In genomic region chr1:59317343-59317742, GRCh38 we compare ENCODE assay signal across 1 cellular context.
TF ChIP-seq lines count a peak whose summit lies in the region.

No MANE protein-coding gene starts in this region.

TF ChIP-seq in HepG2, 621 proteins besides CTCF, POLR2A, EP300 and RAD21 (continued from another document and continues in another):
- TF ChIP-seq, protein P1, sequence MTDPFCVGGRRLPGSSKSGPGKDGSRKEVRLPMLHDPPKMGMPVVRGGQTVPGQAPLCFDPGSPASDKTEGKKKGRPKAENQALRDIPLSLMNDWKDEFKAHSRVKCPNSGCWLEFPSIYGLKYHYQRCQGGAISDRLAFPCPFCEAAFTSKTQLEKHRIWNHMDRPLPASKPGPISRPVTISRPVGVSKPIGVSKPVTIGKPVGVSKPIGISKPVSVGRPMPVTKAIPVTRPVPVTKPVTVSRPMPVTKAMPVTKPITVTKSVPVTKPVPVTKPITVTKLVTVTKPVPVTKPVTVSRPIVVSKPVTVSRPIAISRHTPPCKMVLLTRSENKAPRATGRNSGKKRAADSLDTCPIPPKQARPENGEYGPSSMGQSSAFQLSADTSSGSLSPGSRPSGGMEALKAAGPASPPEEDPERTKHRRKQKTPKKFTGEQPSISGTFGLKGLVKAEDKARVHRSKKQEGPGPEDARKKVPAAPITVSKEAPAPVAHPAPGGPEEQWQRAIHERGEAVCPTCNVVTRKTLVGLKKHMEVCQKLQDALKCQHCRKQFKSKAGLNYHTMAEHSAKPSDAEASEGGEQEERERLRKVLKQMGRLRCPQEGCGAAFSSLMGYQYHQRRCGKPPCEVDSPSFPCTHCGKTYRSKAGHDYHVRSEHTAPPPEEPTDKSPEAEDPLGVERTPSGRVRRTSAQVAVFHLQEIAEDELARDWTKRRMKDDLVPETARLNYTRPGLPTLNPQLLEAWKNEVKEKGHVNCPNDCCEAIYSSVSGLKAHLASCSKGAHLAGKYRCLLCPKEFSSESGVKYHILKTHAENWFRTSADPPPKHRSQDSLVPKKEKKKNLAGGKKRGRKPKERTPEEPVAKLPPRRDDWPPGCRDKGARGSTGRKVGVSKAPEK (CRISPR knock-in tag; IDR thresholded peaks at IDR 0.05; ENCODE audit: borderline replicate concordance) = no peak
- no peak for TF ChIP-seq CBX5 (CRISPR knock-in tag; IDR thresholded peaks at IDR 0.05; ENCODE audit: borderline replicate concordance)
- TF ChIP-seq MAFG (CRISPR knock-in tag; IDR thresholded peaks at IDR 0.05) = no peak
- TF ChIP-seq HMG20B (CRISPR knock-in tag; conservative IDR thresholded peaks at IDR 0.05) = no peak
- no peak for TF ChIP-seq SKI (IDR thresholded peaks at IDR 0.05; ENCODE audit: partially characterized antibody)
- no peak for TF ChIP-seq DMAP1 (CRISPR knock-in tag; IDR thresholded peaks at IDR 0.05)
- no peak for TF ChIP-seq ZBTB44 (CRISPR knock-in tag; IDR thresholded peaks at IDR 0.05)
- peak; percentile 80 for TF ChIP-seq HNF4G (IDR thresholded peaks at IDR 0.05; ENCODE audit: borderline replicate concordance, low read depth, low read length)
- TF ChIP-seq HNF4G (CRISPR knock-in tag; IDR thresholded peaks at IDR 0.05; ENCODE audit: borderline replicate concordance, low read depth) = peak; percentile 24; the same call in 1 of the 2 replicates
- TF ChIP-seq GATAD2A (CRISPR knock-in tag; IDR thresholded peaks at IDR 0.05) = peak; percentile 75
- TF ChIP-seq ZNF33B (CRISPR knock-in tag; IDR thresholded peaks at IDR 0.05) = no peak
- TF ChIP-seq NFYC (CRISPR knock-in tag; IDR thresholded peaks at IDR 0.05) = no peak
- no peak for TF ChIP-seq ZNF770 (CRISPR knock-in tag; IDR thresholded peaks at IDR 0.05)
- no peak for TF ChIP-seq ZNF580 (CRISPR knock-in tag; IDR thresholded peaks at IDR 0.05; ENCODE audit: borderline replicate concordance, low read depth)
- TF ChIP-seq MLLT10 (CRISPR knock-in tag; IDR thresholded peaks at IDR 0.05) = no peak
- TF ChIP-seq, protein P2, sequence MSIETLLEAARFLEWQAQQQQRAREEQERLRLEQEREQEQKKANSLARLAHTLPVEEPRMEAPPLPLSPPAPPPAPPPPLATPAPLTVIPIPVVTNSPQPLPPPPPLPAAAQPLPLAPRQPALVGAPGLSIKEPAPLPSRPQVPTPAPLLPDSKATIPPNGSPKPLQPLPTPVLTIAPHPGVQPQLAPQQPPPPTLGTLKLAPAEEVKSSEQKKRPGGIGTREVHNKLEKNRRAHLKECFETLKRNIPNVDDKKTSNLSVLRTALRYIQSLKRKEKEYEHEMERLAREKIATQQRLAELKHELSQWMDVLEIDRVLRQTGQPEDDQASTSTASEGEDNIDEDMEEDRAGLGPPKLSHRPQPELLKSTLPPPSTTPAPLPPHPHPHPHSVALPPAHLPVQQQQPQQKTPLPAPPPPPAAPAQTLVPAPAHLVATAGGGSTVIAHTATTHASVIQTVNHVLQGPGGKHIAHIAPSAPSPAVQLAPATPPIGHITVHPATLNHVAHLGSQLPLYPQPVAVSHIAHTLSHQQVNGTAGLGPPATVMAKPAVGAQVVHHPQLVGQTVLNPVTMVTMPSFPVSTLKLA (IDR thresholded peaks at IDR 0.05) = no peak
- TF ChIP-seq ELF1 (CRISPR knock-in tag; IDR thresholded peaks at IDR 0.05) = no peak
- TF ChIP-seq TFDP1 (CRISPR knock-in tag; IDR thresholded peaks at IDR 0.05; ENCODE audit: borderline replicate concordance) = no peak
- TF ChIP-seq ZNF629 (CRISPR knock-in tag; conservative IDR thresholded peaks at IDR 0.05) = no peak
- TF ChIP-seq, protein P3, sequence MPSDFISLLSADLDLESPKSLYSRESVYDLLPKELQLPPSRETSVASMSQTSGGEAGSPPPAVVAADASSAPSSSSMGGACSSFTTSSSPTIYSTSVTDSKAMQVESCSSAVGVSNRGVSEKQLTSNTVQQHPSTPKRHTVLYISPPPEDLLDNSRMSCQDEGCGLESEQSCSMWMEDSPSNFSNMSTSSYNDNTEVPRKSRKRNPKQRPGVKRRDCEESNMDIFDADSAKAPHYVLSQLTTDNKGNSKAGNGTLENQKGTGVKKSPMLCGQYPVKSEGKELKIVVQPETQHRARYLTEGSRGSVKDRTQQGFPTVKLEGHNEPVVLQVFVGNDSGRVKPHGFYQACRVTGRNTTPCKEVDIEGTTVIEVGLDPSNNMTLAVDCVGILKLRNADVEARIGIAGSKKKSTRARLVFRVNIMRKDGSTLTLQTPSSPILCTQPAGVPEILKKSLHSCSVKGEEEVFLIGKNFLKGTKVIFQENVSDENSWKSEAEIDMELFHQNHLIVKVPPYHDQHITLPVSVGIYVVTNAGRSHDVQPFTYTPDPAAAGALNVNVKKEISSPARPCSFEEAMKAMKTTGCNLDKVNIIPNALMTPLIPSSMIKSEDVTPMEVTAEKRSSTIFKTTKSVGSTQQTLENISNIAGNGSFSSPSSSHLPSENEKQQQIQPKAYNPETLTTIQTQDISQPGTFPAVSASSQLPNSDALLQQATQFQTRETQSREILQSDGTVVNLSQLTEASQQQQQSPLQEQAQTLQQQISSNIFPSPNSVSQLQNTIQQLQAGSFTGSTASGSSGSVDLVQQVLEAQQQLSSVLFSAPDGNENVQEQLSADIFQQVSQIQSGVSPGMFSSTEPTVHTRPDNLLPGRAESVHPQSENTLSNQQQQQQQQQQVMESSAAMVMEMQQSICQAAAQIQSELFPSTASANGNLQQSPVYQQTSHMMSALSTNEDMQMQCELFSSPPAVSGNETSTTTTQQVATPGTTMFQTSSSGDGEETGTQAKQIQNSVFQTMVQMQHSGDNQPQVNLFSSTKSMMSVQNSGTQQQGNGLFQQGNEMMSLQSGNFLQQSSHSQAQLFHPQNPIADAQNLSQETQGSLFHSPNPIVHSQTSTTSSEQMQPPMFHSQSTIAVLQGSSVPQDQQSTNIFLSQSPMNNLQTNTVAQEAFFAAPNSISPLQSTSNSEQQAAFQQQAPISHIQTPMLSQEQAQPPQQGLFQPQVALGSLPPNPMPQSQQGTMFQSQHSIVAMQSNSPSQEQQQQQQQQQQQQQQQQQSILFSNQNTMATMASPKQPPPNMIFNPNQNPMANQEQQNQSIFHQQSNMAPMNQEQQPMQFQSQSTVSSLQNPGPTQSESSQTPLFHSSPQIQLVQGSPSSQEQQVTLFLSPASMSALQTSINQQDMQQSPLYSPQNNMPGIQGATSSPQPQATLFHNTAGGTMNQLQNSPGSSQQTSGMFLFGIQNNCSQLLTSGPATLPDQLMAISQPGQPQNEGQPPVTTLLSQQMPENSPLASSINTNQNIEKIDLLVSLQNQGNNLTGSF (CRISPR knock-in tag; IDR thresholded peaks at IDR 0.05) = no peak
- no peak for TF ChIP-seq ZNF160 (CRISPR knock-in tag; IDR thresholded peaks at IDR 0.05)
- no peak for TF ChIP-seq MAZ (IDR thresholded peaks at IDR 0.05; ENCODE audit: borderline replicate concordance, low read depth, low read length)
- no peak for TF ChIP-seq MAZ (CRISPR knock-in tag; IDR thresholded peaks at IDR 0.05; ENCODE audit: low read depth)
- TF ChIP-seq, protein P4, sequence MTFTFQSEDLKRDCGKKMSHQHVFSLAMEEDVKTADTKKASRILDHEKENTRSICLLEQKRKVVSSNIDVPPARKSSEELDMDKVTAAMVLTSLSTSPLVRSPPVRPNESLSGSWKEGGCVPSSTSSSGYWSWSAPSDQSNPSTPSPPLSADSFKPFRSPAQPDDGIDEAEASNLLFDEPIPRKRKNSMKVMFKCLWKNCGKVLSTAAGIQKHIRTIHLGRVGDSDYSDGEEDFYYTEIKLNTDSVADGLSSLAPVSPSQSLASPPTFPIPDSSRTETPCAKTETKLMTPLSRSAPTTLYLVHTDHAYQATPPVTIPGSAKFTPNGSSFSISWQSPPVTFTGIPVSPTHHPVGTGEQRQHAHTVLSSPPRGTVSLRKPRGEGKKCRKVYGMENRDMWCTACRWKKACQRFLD (CRISPR knock-in tag; IDR thresholded peaks at IDR 0.05; ENCODE audit: borderline replicate concordance) = no peak
- TF ChIP-seq MAFF (IDR thresholded peaks at IDR 0.05; ENCODE audit: low read depth, low read length) = no peak
- no peak for TF ChIP-seq ZNF343 (CRISPR knock-in tag; IDR thresholded peaks at IDR 0.05)
- 0 out of 2 replicates have a peak, but pooled peaks have one; percentile 24 for TF ChIP-seq NR2C2 (CRISPR knock-in tag; IDR thresholded peaks at IDR 0.05; ENCODE audit: borderline replicate concordance)
- no peak for TF ChIP-seq DR1 (CRISPR knock-in tag; IDR thresholded peaks at IDR 0.05)
- TF ChIP-seq, protein P5, sequence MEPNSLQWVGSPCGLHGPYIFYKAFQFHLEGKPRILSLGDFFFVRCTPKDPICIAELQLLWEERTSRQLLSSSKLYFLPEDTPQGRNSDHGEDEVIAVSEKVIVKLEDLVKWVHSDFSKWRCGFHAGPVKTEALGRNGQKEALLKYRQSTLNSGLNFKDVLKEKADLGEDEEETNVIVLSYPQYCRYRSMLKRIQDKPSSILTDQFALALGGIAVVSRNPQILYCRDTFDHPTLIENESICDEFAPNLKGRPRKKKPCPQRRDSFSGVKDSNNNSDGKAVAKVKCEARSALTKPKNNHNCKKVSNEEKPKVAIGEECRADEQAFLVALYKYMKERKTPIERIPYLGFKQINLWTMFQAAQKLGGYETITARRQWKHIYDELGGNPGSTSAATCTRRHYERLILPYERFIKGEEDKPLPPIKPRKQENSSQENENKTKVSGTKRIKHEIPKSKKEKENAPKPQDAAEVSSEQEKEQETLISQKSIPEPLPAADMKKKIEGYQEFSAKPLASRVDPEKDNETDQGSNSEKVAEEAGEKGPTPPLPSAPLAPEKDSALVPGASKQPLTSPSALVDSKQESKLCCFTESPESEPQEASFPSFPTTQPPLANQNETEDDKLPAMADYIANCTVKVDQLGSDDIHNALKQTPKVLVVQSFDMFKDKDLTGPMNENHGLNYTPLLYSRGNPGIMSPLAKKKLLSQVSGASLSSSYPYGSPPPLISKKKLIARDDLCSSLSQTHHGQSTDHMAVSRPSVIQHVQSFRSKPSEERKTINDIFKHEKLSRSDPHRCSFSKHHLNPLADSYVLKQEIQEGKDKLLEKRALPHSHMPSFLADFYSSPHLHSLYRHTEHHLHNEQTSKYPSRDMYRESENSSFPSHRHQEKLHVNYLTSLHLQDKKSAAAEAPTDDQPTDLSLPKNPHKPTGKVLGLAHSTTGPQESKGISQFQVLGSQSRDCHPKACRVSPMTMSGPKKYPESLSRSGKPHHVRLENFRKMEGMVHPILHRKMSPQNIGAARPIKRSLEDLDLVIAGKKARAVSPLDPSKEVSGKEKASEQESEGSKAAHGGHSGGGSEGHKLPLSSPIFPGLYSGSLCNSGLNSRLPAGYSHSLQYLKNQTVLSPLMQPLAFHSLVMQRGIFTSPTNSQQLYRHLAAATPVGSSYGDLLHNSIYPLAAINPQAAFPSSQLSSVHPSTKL (CRISPR knock-in tag; IDR thresholded peaks at IDR 0.05) = peak; percentile 76
- no peak for TF ChIP-seq GATAD1 (CRISPR knock-in tag; IDR thresholded peaks at IDR 0.05)
- no peak for TF ChIP-seq ZNF563 (CRISPR knock-in tag; IDR thresholded peaks at IDR 0.05)
- 0 out of 2 replicates have a peak, but pooled peaks have one; percentile 24 for TF ChIP-seq ZNF816 (CRISPR knock-in tag; IDR thresholded peaks at IDR 0.05; ENCODE audit: borderline replicate concordance)
- no peak for TF ChIP-seq KLF16 (CRISPR knock-in tag; IDR thresholded peaks at IDR 0.05)
- no peak for TF ChIP-seq DNMT3B (CRISPR knock-in tag; conservative IDR thresholded peaks at IDR 0.05)
- no peak for TF ChIP-seq TSC22D2 (CRISPR knock-in tag; IDR thresholded peaks at IDR 0.05; ENCODE audit: borderline replicate concordance)
- no peak for TF ChIP-seq GFI1 (CRISPR knock-in tag; IDR thresholded peaks at IDR 0.05; ENCODE audit: borderline replicate concordance)
- no peak for TF ChIP-seq ZNF432 (CRISPR knock-in tag; IDR thresholded peaks at IDR 0.05; ENCODE audit: borderline replicate concordance)
- no peak for TF ChIP-seq ZNF577 (CRISPR knock-in tag; IDR thresholded peaks at IDR 0.05; ENCODE audit: borderline replicate concordance, low read depth)
